Comparison of ENCODE assay signal across 13 cellular contexts in genomic region chr12:129163461-129163860, GRCh38.
A peak's percentile ranks its signal among the peaks of the same experiment; 100 is the strongest.
DNase-seq lines count a peak whose midpoint lies in the region; TF ChIP-seq lines count a peak whose summit lies in the region.
"Had no signal": no experiment of that assay in that cellular context is flagged by ENCODE, and none has a peak within 500 bp of the region (broad histone marks: within the 10 kb centered on the region; RNA-seq: fewer than 3 reads in every experiment).

No MANE protein-coding gene starts in this region.

- H3K23ac ChIP-seq in H9 (ENCODE audit: insufficient read length, low read depth, low read length), result no peak overlapping the region

- no CpG with 5 or more reads among the region's 4 CpGs for WGBS in H9 (ENCODE audit: extremely low coverage, insufficient read length, low lambda C conversion rate)
- WGBS in HUES64, result 37% methylated on average over 4 of the region's 4 CpGs

- no peak for TF ChIP-seq CTCF in H9 (conservative IDR thresholded peaks at IDR 0.05)
- no peak for TF ChIP-seq CTCF in foreskin fibroblast (IDR thresholded peaks at IDR 0.05; ENCODE audit: low read depth, low read length)

- no peak overlapping the region for H2BK15ac ChIP-seq in H9 (ENCODE audit: low read depth, low read length)

- H3K4me1 Mint-ChIP-seq in H9, result peaks cover 14 to 15% of the 10 kb centered on the region in 2 experiments
- H3K4me1 Mint-ChIP-seq: CD4-positive, CD25-positive, alpha-beta regulatory T cell had no signal

- H2BK20ac ChIP-seq in H9 (ENCODE audit: low read depth, low read length, poor library complexity, severe bottlenecking), result no peak overlapping the region

- H4K91ac ChIP-seq in H9 (ENCODE audit: insufficient read length, low read depth, low read length), result no peak overlapping the region

- no peak overlapping the region; a peak in 1 of 5 replicates for H3K4me3 Mint-ChIP-seq in H9
- H3K4me3 Mint-ChIP-seq: CD4-positive, CD25-positive, alpha-beta regulatory T cell; CD8-positive, alpha-beta T cell had no signal

- H2AFZ ChIP-seq in H9 (ENCODE audit: low read length), result no peak overlapping the region

- no peaks in the 10 kb centered on the region for H3K23me2 ChIP-seq in H9 (ENCODE audit: insufficient read length, low read depth, low read length, poor library complexity, severe bottlenecking)

- H3K9ac ChIP-seq in H9 (ENCODE audit: extremely low read depth, insufficient read length, low read length), result no peak overlapping the region
- no peak overlapping the region for H3K9ac ChIP-seq in HUES64 (ENCODE audit: low read depth, low read length)
- H3K9ac ChIP-seq in iPS-20b (ENCODE audit: low read depth, low read length), result 0 out of 2 replicates have a peak overlapping the region, but pooled peaks have one; percentile 15

- no peak overlapping the region for H2AK5ac ChIP-seq in H9 (ENCODE audit: insufficient read length, low read length)

- H3K27ac ChIP-seq in H9 (ENCODE audit: insufficient read length, low read depth, low read length) (no peak overlapping the region), HUES64 (ENCODE audit: low read depth, low read length) (peak overlapping the region; percentile 15; the same call in 1 of the 2 replicates), iPS-20b (ENCODE audit: low read length) (no peak overlapping the region)

- no peak overlapping the region for H4K5ac ChIP-seq in H9 (ENCODE audit: insufficient read length, low read depth, low read length)

- H3K14ac ChIP-seq in H9 (ENCODE audit: insufficient read depth, low read length), result no peak overlapping the region; the same call in 1 of the 2 replicates

- no peak overlapping the region for H2BK12ac ChIP-seq in H9 (ENCODE audit: insufficient read length, low read depth, low read length)

- peaks cover 12 to 22% of the 10 kb centered on the region in 2 experiments for H3K9me3 Mint-ChIP-seq in H9

- H3K27me3 ChIP-seq in H9 (ENCODE audit: insufficient read depth, low read length) (no peaks in the 10 kb centered on the region), HUES64 (ENCODE audit: insufficient read depth, low read length) (no peaks in the 10 kb centered on the region), iPS-20b (ENCODE audit: insufficient read depth, low read length) (no peaks in the 10 kb centered on the region)

- peaks cover 0 to 24% (median 23%) of the 10 kb centered on the region in 3 experiments; a peak in 5 of 7 replicates for H3K36me3 Mint-ChIP-seq in H9 (ENCODE audit: insufficient read depth in 1 of 3, low read depth in 3 of 3)
- H3K36me3 Mint-ChIP-seq: CD4-positive, CD25-positive, alpha-beta regulatory T cell; CD8-positive, alpha-beta T cell had no signal

- no peak overlapping the region for H3K4me2 ChIP-seq in H9 (ENCODE audit: insufficient read depth, insufficient read length, low read length)

- no peak overlapping the region for H4K8ac ChIP-seq in H9 (replicated peaks; ENCODE audit: insufficient read length, low read depth, low read length)

- H3K4me1 ChIP-seq in H9 (ENCODE audit: insufficient read depth, low read length), result peaks cover 4% of the 10 kb centered on the region; the same call in 1 of the 2 replicates
- H3K4me1 ChIP-seq in HUES64 (ENCODE audit: insufficient read depth, low read length), result peaks cover 10% of the 10 kb centered on the region
- H3K4me1 ChIP-seq in iPS-20b (ENCODE audit: insufficient read depth, low read length), result peaks cover 8% of the 10 kb centered on the region; the same call in 1 of the 2 replicates
- H3K4me1 ChIP-seq: Caco-2 had no signal

- no peak overlapping the region for H3T11ph ChIP-seq in H9 (ENCODE audit: low read length)

- no peak overlapping the region for H2BK120ac ChIP-seq in H9 (ENCODE audit: low read depth, low read length, poor library complexity, severe bottlenecking)

- H3K4me3 ChIP-seq in HUES64 (ENCODE audit: low read length) (no peak overlapping the region), iPS-20b (ENCODE audit: low read length) (no peak overlapping the region), foreskin fibroblast (ENCODE audit: low read depth in 1 of 2, low read length in 2 of 2) (no peak overlapping the region)

- H3K79me2 ChIP-seq in H9 (ENCODE audit: insufficient read depth, low read length), result no peaks in the 10 kb centered on the region

- H4K20me1 ChIP-seq in H9 (ENCODE audit: control insufficient read depth, insufficient read depth, insufficient read length), result no peaks in the 10 kb centered on the region

- peak overlapping the region; percentile 41 to 96 (median 69); a peak in 6 of 7 replicates for H3K27ac Mint-ChIP-seq in H9
- H3K27ac Mint-ChIP-seq: CD4-positive, CD25-positive, alpha-beta regulatory T cell; CD8-positive, alpha-beta T cell had no signal

- H3K18ac ChIP-seq in H9 (ENCODE audit: insufficient read length, low read depth, low read length), result no peak overlapping the region

- no peak overlapping the region for H2BK5ac ChIP-seq in H9 (ENCODE audit: insufficient read length, low read length)

- no peaks in the 10 kb centered on the region for H3K9me3 ChIP-seq in H9 (ENCODE audit: control insufficient read depth, low read depth, low read length)
- no peaks in the 10 kb centered on the region for H3K9me3 ChIP-seq in HUES64 (ENCODE audit: insufficient read depth, low read depth, low read length)
- H3K9me3 ChIP-seq in iPS-20b (ENCODE audit: insufficient read depth, low read depth, low read length), result peaks cover 16% of the 10 kb centered on the region
- H3K9me3 ChIP-seq: Caco-2 had no signal

- no peaks in the 10 kb centered on the region for H3K36me3 ChIP-seq in HUES64 (ENCODE audit: insufficient read depth, low read length)
- H3K36me3 ChIP-seq in iPS-20b (ENCODE audit: insufficient read depth, low read depth, low read length), result no peaks in the 10 kb centered on the region

- DNase-seq in H9, result peak; percentile 43
- DNase-seq in DMS79 (lab: John Stamatoyannopoulos, UW), result no peak
- DNase-seq in CD1c-positive myeloid dendritic cell (ENCODE audit: extremely low spot score), result no peak
- DNase-seq in foreskin fibroblast, result no peak
- DNase-seq: C1 segment of cervical spinal cord; Caco-2; CD4-positive, CD25-positive, alpha-beta regulatory T cell; CD8-positive, alpha-beta T cell; DMS 273 treated with DMSO at 0.1 percent for 48 hours; DND-41; H7 had no signal

- no peak overlapping the region for H3K56ac ChIP-seq in H9 (ENCODE audit: insufficient read length, low read depth, low read length)

- H3K79me1 ChIP-seq in H9 (ENCODE audit: insufficient read depth, low read depth, low read length, poor library complexity, severe bottlenecking), result no peaks in the 10 kb centered on the region

- H3K4ac ChIP-seq in H9 (ENCODE audit: low read depth, low read length), result no peak overlapping the region

- H3K27me3 Mint-ChIP-seq in H9 (ENCODE audit: low read depth), result peaks cover 2% of the 10 kb centered on the region; the same call in 1 of the 2 replicates
- H3K27me3 Mint-ChIP-seq: CD4-positive, CD25-positive, alpha-beta regulatory T cell had no signal
